8 cellular contexts compared by ENCODE assay signal in genomic region chr5:1763548-1763911, GRCh38. TPM values are rescaled to one million over a fixed set of nuclear protein-coding genes. Genes with fewer than 3 reads are reported as not detected.
DNase-seq lines count a peak whose midpoint lies in the region; ATAC-seq and TF ChIP-seq lines count a peak whose summit lies in the region.

No MANE protein-coding gene starts in this region.

- no peak overlapping the region for H2AFZ ChIP-seq in OCI-LY3 (ENCODE audit: low read depth, low read length)

- DNase-seq in AG04449 (ENCODE audit: low read depth, low spot score), result peak; percentile 28
- DNase-seq in astrocyte of the cerebellum (ENCODE audit: low read depth), result peak; percentile 57
- peak in 2 of 3 donors; percentile 56 to 70 for DNase-seq in right cardiac atrium
- peak; percentile 39 to 41 for DNase-seq in stimulated activated CD4-positive, alpha-beta T cell treated with anti-CD3 and anti-CD28 coated beads, Interleukin-2, amount 100 ng/mL, for 24 hours
- no peak for DNase-seq in GF-D8 (lab: John Stamatoyannopoulos, UW)
- DNase-seq in NCI-H2107 (lab: John Stamatoyannopoulos, UW), result no peak

- peak; percentile 62 to 70 for ATAC-seq in right cardiac atrium

- in situ Hi-C loops in astrocyte of the cerebellum (cut with HindIII; ENCODE audit: low sequenced_read_pairs), result no loop called here

- 27% methylated on average over 15 of the region's 15 CpGs for WGBS in right cardiac atrium

- intact Hi-C loops in right cardiac atrium (cut with DNase I), result loop anchor here in 3 of 4 donors (10.0 kb wide), 2 partner anchors 271 to 391 kb away; no protein-coding TSS in a partner anchor

- no peak overlapping the region for H3K27ac ChIP-seq in OCI-LY3 (ENCODE audit: low read length)
- H3K27ac ChIP-seq in right cardiac atrium (ENCODE audit: low read length), result no peak overlapping the region

- no peaks in the 10 kb centered on the region for H4K20me1 ChIP-seq in OCI-LY3 (ENCODE audit: insufficient read depth, low read length)

- CTCF ChIA-PET in AG04449 (lab: Yijun Ruan, JAX), result interaction anchor here (0.6 to 6.2 kb wide), 17 partner anchors 10 to 283 kb away, joined by 3 to 80 read pairs (median 6); partner anchors contain the start of gene MRPL36

- H3K79me2 ChIP-seq in OCI-LY3 (ENCODE audit: low read length), result no peaks in the 10 kb centered on the region

- no peak overlapping the region for H3K4me2 ChIP-seq in OCI-LY3 (ENCODE audit: low read length)

- H3K36me3 ChIP-seq in OCI-LY3 (replicated peaks; ENCODE audit: low read depth, low read length), result no peaks in the 10 kb centered on the region

- peak; percentile 81 for TF ChIP-seq CTCF in AG04449 (IDR thresholded peaks at IDR 0.05; ENCODE audit: insufficient read depth, low read length, missing control alignments)
- TF ChIP-seq CTCF in GM12873 (IDR thresholded peaks at IDR 0.05; ENCODE audit: insufficient read depth, low read depth, low read length, missing control alignments), result peak; percentile 66
- TF ChIP-seq CTCF in OCI-LY3 (IDR thresholded peaks at IDR 0.05; ENCODE audit: low read depth, low read length), result peak; percentile 24
- TF ChIP-seq CTCF in astrocyte of the cerebellum (IDR thresholded peaks at IDR 0.05; ENCODE audit: low read depth, low read length, missing control alignments), result peak; percentile 93

- no peak overlapping the region for H3K9ac ChIP-seq in OCI-LY3 (ENCODE audit: low read length)

- no peaks in the 10 kb centered on the region for H3K9me3 ChIP-seq in OCI-LY3 (ENCODE audit: insufficient read depth, low read length)
- H3K9me3 ChIP-seq in right cardiac atrium (ENCODE audit: control insufficient read depth, low read length), result no peaks in the 10 kb centered on the region

- H3K4me1 ChIP-seq in OCI-LY3 (ENCODE audit: low read length) (no peaks in the 10 kb centered on the region), right cardiac atrium (ENCODE audit: control insufficient read depth, insufficient read depth, low read length) (no peaks in the 10 kb centered on the region)

- H3K4me3 ChIP-seq in AG04449 (ENCODE audit: low read depth, low read length) (no peak overlapping the region), OCI-LY3 (ENCODE audit: low read length) (no peak overlapping the region), astrocyte of the cerebellum (ENCODE audit: low read depth, low read length) (no peak overlapping the region), right cardiac atrium (ENCODE audit: low read length) (no peak overlapping the region)

- POLR2A ChIA-PET in AG04449 (lab: Yijun Ruan, JAX), result no interaction called here

- no peaks in the 10 kb centered on the region for H3K27me3 ChIP-seq in OCI-LY3 (ENCODE audit: low read depth, low read length)
- H3K27me3 ChIP-seq in right cardiac atrium (ENCODE audit: control insufficient read depth, insufficient read depth), result no peaks in the 10 kb centered on the region

RNA-seq across cellular contexts. Expression of gene MRPL36, which starts 36.1 kb away (rescaled TPM):
- total RNA-seq in right cardiac atrium, result 10 to 100 TPM; 40.8 to 51.3 (median 48.1) TPM
- 104 TPM for polyA plus RNA-seq in right cardiac atrium

RNA-seq across cellular contexts. Expression of gene NDUFS6, which starts 37.7 kb away (rescaled TPM):
- 10 to 100 TPM; 64.1 to 90.1 (median 76.8) TPM for total RNA-seq in right cardiac atrium
- 216 TPM for polyA plus RNA-seq in right cardiac atrium

Comparison
In these comparisons a context has a peak if more than half of its experiments do, and no peak if none do; other contexts are left out.
1. DNase-seq: peak in AG04449 (single experiment), astrocyte of the cerebellum (single experiment), right cardiac atrium (2 of 3) and stimulated activated CD4-positive, alpha-beta T cell treated with anti-CD3 and anti-CD28 coated beads, Interleukin-2, amount 100 ng/mL, for 24 hours (2 of 2); none in GF-D8 (single experiment) and NCI-H2107 (single experiment).
2. CTCF ChIP-seq: peak in every context shown above with its lines; median percentile 93 in astrocyte of the cerebellum; 81 in AG04449; 66 in GM12873; 24 in OCI-LY3.